In the genomic region with DNA sequence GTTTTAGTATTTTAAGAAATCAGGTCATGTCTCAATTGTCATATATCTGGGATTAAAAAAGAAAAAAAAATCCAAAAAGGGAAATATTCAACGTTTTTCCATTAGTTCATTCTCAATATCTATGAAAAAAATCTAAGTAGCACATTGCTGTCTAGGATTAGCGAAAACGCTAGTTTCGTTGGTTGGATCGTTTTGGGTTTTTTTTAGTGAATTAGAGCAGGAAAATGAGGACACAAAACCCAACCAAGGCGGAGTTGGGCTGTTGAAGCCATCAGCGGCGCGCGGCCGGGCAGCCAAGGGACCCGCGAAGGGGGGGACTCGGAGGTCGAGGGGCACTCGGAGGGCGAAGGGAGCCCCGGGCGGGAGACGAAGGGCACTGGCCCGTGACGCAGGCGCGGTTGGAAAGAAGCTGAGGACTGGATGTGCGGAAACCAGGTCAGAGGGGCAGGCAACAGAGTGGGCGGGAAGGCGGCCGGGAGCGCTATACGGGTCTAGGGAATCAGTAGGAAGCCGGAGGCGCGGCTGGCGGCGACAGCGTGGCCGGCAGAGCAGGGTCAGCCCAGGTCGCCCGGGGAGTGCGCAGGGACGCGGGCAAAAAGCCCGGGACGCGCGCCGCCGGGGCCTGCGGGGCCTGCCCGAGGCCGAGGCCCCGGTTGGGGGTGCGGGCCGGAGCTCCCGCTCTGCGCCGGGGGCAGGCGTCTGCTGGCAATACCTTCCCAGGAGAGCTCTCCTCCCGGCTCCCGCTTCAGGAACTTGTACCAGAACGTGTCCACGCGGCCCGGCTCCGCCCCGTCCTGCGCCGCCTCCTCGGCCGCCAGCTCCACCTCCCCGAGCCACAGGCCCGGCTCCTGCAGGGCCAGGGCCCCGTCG, we compare ENCODE assay signal across 8 cellular contexts. TPM values are rescaled to one million over a fixed set of nuclear protein-coding genes. Genes with fewer than 3 reads are reported as not detected.
DNase-seq lines count a peak whose midpoint lies in the region; ATAC-seq and TF ChIP-seq lines count a peak whose summit lies in the region.

No MANE protein-coding gene starts in this region.

- 1 to 2% methylated on average over 13 to 30 of the region's 74 CpGs for WGBS in gastroesophageal sphincter (ENCODE audit: low coverage in 1 of 2), 2 donors
- under 1% methylated on average over 33 of the region's 74 CpGs for WGBS in suprapubic skin

- H3K9me3 ChIP-seq in ES-I3 (ENCODE audit: control insufficient read depth, insufficient read depth, low read length) (no peaks in the 10 kb centered on the region), MG63 (no peaks in the 10 kb centered on the region), SJCRH30 (replicated peaks) (no peaks in the 10 kb centered on the region), gastroesophageal sphincter (no peaks in the 10 kb centered on the region), suprapubic skin (no peaks in the 10 kb centered on the region)

- H3K4me3 ChIP-seq in MG63 (peak overlapping the region; percentile 63), SJCRH30 (peak overlapping the region; percentile 78), gastroesophageal sphincter (peak overlapping the region; percentile 70 to 83), suprapubic skin (peak overlapping the region; percentile 95)

- TF ChIP-seq EP300 in gastroesophageal sphincter (IDR thresholded peaks at IDR 0.05) (no peak), suprapubic skin (IDR thresholded peaks at IDR 0.05) (no peak)

- peak; percentile 94 for ATAC-seq in gastroesophageal sphincter

- H3K36me3 ChIP-seq in ES-I3 (ENCODE audit: insufficient read depth, low read length) (no peaks in the 10 kb centered on the region), MG63 (no peaks in the 10 kb centered on the region), SJCRH30 (no peaks in the 10 kb centered on the region), gastroesophageal sphincter (no peaks in the 10 kb centered on the region), suprapubic skin (peaks cover 1% of the 10 kb centered on the region)

- H3K27me3 ChIP-seq in MG63: no peaks in the 10 kb centered on the region
- no peaks in the 10 kb centered on the region for H3K27me3 ChIP-seq in SJCRH30
- no peaks in the 10 kb centered on the region for H3K27me3 ChIP-seq in gastroesophageal sphincter
- H3K27me3 ChIP-seq in suprapubic skin: no peaks in the 10 kb centered on the region

- no peaks in the 10 kb centered on the region; the same call in 1 of the 2 replicates for H3K4me1 ChIP-seq in ES-I3 (ENCODE audit: insufficient read depth, low read length)
- no peaks in the 10 kb centered on the region for H3K4me1 ChIP-seq in SJCRH30
- H3K4me1 ChIP-seq in gastroesophageal sphincter: peaks cover 2 to 64% (median 7%) of the 10 kb centered on the region in 3 donors
- H3K4me1 ChIP-seq in suprapubic skin: peaks cover 16% of the 10 kb centered on the region

- H3K9ac ChIP-seq in ES-I3 (ENCODE audit: low read depth, low read length): peak overlapping the region; percentile 88

- TF ChIP-seq POLR2A in gastroesophageal sphincter (IDR thresholded peaks at IDR 0.05) (peak; percentile 59 to 76), suprapubic skin (IDR thresholded peaks at IDR 0.05) (peak in 1 of 2 donors; percentile 40)

- DNase-seq in HCEC 1CT: peak; percentile 94
- DNase-seq in MG63: peak; percentile 95
- DNase-seq in SJCRH30: peak; percentile 90 to 91
- peak; percentile 72 for DNase-seq in activated naive CD4-positive, alpha-beta T cell treated with Interleukin-2 at 50 U/mL for 16 hours
- peak; percentile 20 to 92 (median 82) for DNase-seq in nucleus accumbens (lab: John Stamatoyannopoulos, UW)
- DNase-seq in suprapubic skin (ENCODE audit: low spot score in 2 of 2): peak; percentile 91 to 93

- H3K27ac ChIP-seq in SJCRH30 (peak overlapping the region; percentile 87), gastroesophageal sphincter (peak overlapping the region; percentile 94 to 98 (median 97)), suprapubic skin (peak overlapping the region; percentile 96)

- TF ChIP-seq CTCF in gastroesophageal sphincter (IDR thresholded peaks at IDR 0.05) (peak in 1 of 4 experiments; percentile 2), suprapubic skin (IDR thresholded peaks at IDR 0.05) (no peak)

RNA-seq across cellular contexts. Expression of a gene that starts 0.6 kb away (rescaled TPM):
- 3.0 and 8.5 TPM in 2 replicates for total RNA-seq in MG63 (2014; rRNA removed; shearing (Covaris generic); ENCODE audit: low replicate concordance)
- total RNA-seq in SJCRH30 (2014; rRNA removed; shearing (Covaris generic)): 2.4 and 3.1 TPM in 2 replicates
- 10 to 100 TPM; 53.7 to 83.7 (median 77.1) TPM for total RNA-seq in gastroesophageal sphincter
- 10 to 100 TPM in 2 of 4 donors, 1 to 10 TPM in 2; 6.5 to 12.9 (median 10.4) TPM for total RNA-seq in suprapubic skin

Comparison
In these comparisons a context has a peak if more than half of its experiments do, and no peak if none do; other contexts are left out.
1. Peak in every context shown above with its lines: DNase-seq, ATAC-seq, H3K4me3 ChIP-seq and H3K27ac ChIP-seq.